ENCODE assay signal across 8 cellular contexts in the genomic region with DNA sequence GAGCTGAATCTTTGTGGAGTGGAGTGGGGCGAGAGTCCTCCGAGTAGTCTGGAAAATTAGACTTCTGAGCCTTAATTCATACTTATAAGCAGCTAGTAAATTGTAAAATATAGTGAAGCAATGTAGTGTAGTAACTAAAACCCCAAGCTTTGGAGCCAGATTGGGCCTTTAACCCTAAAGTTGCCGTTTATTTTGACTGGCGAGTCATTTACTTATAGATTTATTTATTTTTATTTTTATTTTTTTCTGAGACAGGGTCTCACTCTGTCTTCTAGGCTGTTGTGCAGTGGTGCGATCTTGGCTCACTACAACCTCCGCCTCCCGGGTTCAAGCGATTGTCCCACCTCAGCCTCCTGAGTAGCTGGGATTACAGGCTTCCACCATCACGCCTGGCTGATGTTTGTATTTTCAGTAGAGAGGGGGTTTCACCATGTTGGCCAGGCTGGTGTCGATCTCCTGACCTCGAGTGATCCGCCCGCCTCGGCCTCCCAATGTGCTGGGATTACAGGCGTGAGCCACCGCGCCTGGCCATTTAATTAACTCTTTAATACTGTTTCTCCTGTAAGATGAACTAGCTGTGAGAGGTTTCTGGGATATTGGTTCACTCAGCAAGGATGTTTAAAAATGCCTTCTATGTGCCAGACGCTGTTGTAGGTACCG. TPM values are rescaled to one million over a fixed set of nuclear protein-coding genes. Genes with fewer than 3 reads are reported as not detected.
DNase-seq lines count a peak whose midpoint lies in the region; ATAC-seq and TF ChIP-seq lines count a peak whose summit lies in the region.

No MANE protein-coding gene starts in this region.

- peak overlapping the region; percentile 91 for H3K4me3 ChIP-seq in choroid plexus epithelial cell (ENCODE audit: low read depth, low read length)
- peak overlapping the region; percentile 61 to 87 for H3K4me3 ChIP-seq in muscle layer of colon (ENCODE audit: low read depth in 1 of 2, low read length in 2 of 2)

- H3K27ac Mint-ChIP-seq in IgD-negative memory B cell, result peak overlapping the region; percentile 97 to 99 (median 98)

- peak overlapping the region; percentile 90 to 99 (median 96) for H3K4me3 Mint-ChIP-seq in IgD-negative memory B cell

- no peaks in the 10 kb centered on the region for H3K27me3 ChIP-seq in muscle layer of colon (ENCODE audit: control insufficient read depth in 1 of 2, insufficient read depth in 2 of 2, low read length in 2 of 2)

- ATAC-seq in HG02759 (IDR thresholded peaks at IDR 0.05; ENCODE audit: unreplicated experiment) (no peak), GM18502 (IDR thresholded peaks at IDR 0.05; ENCODE audit: poor library complexity, unreplicated experiment) (no peak), HG02970 (IDR thresholded peaks at IDR 0.05; ENCODE audit: low FRiP score, unreplicated experiment) (no peak)

- H3K4me1 Mint-ChIP-seq in IgD-negative memory B cell, result peaks cover 20 to 46% (median 23%) of the 10 kb centered on the region in 3 donors

- no peak for DNase-seq in choroid plexus epithelial cell (ENCODE audit: low read depth)
- DNase-seq in stimulated activated CD4-positive, alpha-beta T cell treated with anti-CD3 and anti-CD28 coated beads, Interleukin-4, amount 100 ng/mL, for 4 hours, result no peak

- H3K27ac ChIP-seq in 22Rv1 (peak overlapping the region; percentile 77), muscle layer of colon (ENCODE audit: low read depth, low read length) (peak overlapping the region; percentile 93)

- H3K4me1 ChIP-seq in muscle layer of colon (ENCODE audit: insufficient read depth, low read length), result peaks cover 7% of the 10 kb centered on the region

- TF ChIP-seq CTCF in 22Rv1 (IDR thresholded peaks at IDR 0.05), result no peak
- TF ChIP-seq CTCF in choroid plexus epithelial cell (conservative IDR thresholded peaks at IDR 0.05; ENCODE audit: low read depth, low read length), result no peak

- H3K9ac ChIP-seq in muscle layer of colon (ENCODE audit: low read length), result peak overlapping the region; percentile 76

- no peaks in the 10 kb centered on the region for H3K9me3 ChIP-seq in muscle layer of colon (ENCODE audit: low read length)

- H3K36me3 ChIP-seq in muscle layer of colon (ENCODE audit: insufficient read depth, low read length), result peaks cover 22% of the 10 kb centered on the region

- H3K36me3 Mint-ChIP-seq in IgD-negative memory B cell, result peaks cover 19% of the 10 kb centered on the region

- H3K27me3 Mint-ChIP-seq in IgD-negative memory B cell, result no peaks in the 10 kb centered on the region

- H3K9me3 Mint-ChIP-seq in IgD-negative memory B cell, result no peaks in the 10 kb centered on the region

RNA-seq across cellular contexts. Expression of gene RPS23, which starts 0.7 kb away (rescaled TPM):
- 3,808 TPM for polyA plus RNA-seq in IgD-negative memory B cell
